In genomic region chr14:80847093-80847492, GRCh38 we compare ENCODE assay signal across 24 cellular contexts.
"Had no signal": no experiment of that assay in that cellular context is flagged by ENCODE, and none has a peak within 500 bp of the region (broad histone marks: within the 10 kb centered on the region; RNA-seq: fewer than 3 reads in every experiment).

No MANE protein-coding gene starts in this region.

- H3K27ac ChIP-seq: colonic mucosa, coronary artery, dorsolateral prefrontal cortex, epithelial cell of prostate, esophagus muscularis mucosa, esophagus squamous epithelium, foreskin keratinocyte, gastrocnemius medialis, gastroesophageal sphincter, heart left ventricle, heart right ventricle had no signal

- DNase-seq: colonic mucosa; cortex of kidney; dermis blood vessel endothelial cell; dorsolateral prefrontal cortex; effector CD4-positive, alpha-beta T cell; effector CD8-positive, alpha-beta T cell; effector memory CD4-positive, alpha-beta T cell; effector memory CD8-positive, alpha-beta T cell; endodermal cell; erythroblast; esophagus squamous epithelium; foreskin fibroblast; foreskin keratinocyte; foreskin melanocyte; gastrocnemius medialis; glutamatergic neuron; head of caudate nucleus; heart left ventricle; heart right ventricle had no signal

- H3K9me3 Mint-ChIP-seq: dendritic cell treated with granulocyte-macrophage colony-stimulating factor and Interleukin-4, amounts not matched to agents 40 ng/mL and 50 ng/mL, for 4 days; effector memory CD8-positive, alpha-beta T cell; endodermal cell had no signal

- H3K27me3 Mint-ChIP-seq: dendritic cell treated with granulocyte-macrophage colony-stimulating factor and Interleukin-4, amounts not matched to agents 40 ng/mL and 50 ng/mL, for 4 days; effector memory CD8-positive, alpha-beta T cell had no signal

- H3K27me3 ChIP-seq: colonic mucosa, dorsolateral prefrontal cortex, esophagus muscularis mucosa, esophagus squamous epithelium, foreskin keratinocyte, gastrocnemius medialis, gastroesophageal sphincter, heart left ventricle, heart right ventricle had no signal

- H3K9me3 ChIP-seq: colonic mucosa, esophagus muscularis mucosa, esophagus squamous epithelium, gastrocnemius medialis, gastroesophageal sphincter, heart left ventricle, heart right ventricle had no signal

- H3K4me3 Mint-ChIP-seq: dendritic cell treated with granulocyte-macrophage colony-stimulating factor and Interleukin-4, amounts not matched to agents 40 ng/mL and 50 ng/mL, for 4 days; effector memory CD8-positive, alpha-beta T cell; endodermal cell had no signal

- H3K27ac Mint-ChIP-seq: dendritic cell treated with granulocyte-macrophage colony-stimulating factor and Interleukin-4, amounts not matched to agents 40 ng/mL and 50 ng/mL, for 4 days; effector memory CD8-positive, alpha-beta T cell; endodermal cell had no signal

- H3K4me3 ChIP-seq: colonic mucosa, coronary artery, dorsolateral prefrontal cortex, esophagus muscularis mucosa, esophagus squamous epithelium, gastrocnemius medialis, gastroesophageal sphincter, heart left ventricle, heart right ventricle had no signal

- H3K4me1 ChIP-seq: colonic mucosa, esophagus squamous epithelium, foreskin keratinocyte had no signal

- H3K36me3 ChIP-seq: colonic mucosa, esophagus muscularis mucosa, esophagus squamous epithelium, gastrocnemius medialis, gastroesophageal sphincter, heart left ventricle, heart right ventricle had no signal
